In genomic region chr9:129783516-129784361, GRCh38 we compare ENCODE assay signal across 1 cellular context.
A peak's percentile ranks its signal among the peaks of the same experiment; 100 is the strongest.
TF ChIP-seq lines count a peak whose summit lies in the region.

No MANE protein-coding gene starts in this region.

TF ChIP-seq in K562, 482 proteins besides CTCF, POLR2A, EP300 and RAD21 (continued from another document):
- TF ChIP-seq, protein P1, sequence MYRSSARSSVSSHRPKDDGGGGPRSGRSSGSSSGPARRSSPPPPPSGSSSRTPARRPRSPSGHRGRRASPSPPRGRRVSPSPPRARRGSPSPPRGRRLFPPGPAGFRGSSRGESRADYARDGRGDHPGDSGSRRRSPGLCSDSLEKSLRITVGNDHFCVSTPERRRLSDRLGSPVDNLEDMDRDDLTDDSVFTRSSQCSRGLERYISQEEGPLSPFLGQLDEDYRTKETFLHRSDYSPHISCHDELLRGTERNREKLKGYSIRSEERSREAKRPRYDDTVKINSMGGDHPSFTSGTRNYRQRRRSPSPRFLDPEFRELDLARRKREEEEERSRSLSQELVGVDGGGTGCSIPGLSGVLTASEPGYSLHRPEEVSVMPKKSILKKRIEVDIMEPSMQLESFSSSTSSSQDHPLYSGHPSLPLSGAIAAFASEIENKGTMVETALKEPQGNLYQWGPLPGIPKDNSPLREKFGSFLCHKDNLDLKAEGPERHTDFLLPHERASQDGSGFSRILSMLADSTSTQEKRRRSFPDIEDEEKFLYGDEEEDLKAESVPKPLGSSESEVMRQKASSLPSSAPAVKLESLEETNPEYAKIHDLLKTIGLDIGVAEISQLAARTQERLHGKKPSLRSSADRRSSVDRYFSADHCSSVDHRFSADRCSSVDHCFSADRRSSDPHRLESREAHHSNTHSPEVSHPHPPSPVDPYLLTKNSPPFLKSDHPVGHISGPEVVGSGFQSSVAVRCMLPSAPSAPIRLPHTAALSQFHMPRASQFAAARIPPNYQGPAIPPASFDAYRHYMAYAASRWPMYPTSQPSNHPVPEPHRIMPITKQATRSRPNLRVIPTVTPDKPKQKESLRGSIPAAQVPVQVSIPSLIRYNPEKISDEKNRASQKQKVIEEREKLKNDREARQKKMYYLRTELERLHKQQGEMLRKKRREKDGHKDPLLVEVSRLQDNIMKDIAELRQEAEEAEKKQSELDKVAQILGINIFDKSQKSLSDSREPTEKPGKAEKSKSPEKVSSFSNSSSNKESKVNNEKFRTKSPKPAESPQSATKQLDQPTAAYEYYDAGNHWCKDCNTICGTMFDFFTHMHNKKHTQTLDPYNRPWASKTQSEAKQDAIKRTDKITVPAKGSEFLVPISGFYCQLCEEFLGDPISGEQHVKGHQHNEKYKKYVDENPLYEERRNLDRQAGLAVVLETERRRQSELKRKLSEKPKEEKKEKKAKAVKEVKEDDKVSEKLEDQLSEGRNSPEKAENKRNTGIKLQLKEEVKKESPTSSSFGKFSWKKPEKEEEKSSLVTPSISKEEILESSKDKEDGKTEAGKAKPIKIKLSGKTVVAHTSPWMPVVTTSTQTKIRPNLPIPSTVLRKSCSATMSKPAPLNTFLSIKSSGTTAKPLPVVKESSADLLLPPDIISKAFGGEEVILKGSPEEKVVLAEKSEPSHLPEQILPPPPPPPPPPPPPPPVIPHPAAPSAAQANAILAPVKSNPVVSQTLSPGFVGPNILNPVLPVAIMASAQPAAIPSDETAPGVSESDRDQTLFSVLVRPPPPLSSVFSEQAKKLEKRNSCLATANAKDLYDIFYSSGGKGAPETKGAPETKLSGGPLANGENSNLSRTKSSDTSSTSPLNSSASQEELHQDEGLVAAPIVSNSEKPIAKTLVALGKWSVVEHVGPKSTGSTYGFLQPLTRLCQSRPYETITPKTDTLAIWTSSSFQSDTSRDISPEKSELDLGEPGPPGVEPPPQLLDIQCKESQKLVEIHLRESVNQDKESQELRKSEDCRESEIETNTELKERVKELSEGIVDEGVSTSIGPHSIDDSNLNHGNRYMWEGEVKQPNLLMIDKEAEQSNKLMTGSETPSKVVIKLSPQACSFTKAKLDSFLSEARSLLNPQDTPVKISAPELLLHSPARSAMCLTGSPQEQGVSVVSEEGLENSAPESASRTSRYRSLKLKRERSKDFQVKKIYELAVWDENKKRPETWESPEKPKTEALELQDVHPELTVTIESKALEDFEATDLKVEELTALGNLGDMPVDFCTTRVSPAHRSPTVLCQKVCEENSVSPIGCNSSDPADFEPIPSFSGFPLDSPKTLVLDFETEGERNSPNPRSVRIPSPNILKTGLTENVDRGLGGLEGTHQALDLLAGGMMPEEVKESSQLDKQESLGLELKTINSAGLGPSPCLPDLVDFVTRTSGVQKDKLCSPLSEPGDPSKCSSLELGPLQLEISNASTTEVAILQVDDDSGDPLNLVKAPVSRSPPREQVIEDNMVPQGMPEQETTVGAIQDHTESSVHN (IDR thresholded peaks at IDR 0.05; ENCODE audit: borderline replicate concordance in 1 of 2, low read depth in 1 of 2): no peak
- TF ChIP-seq IRF9 (tag; IDR thresholded peaks at IDR 0.05) (no peak), ETV5 (CRISPR knock-in tag; IDR thresholded peaks at IDR 0.05; ENCODE audit: low read depth) (no peak; the same call in 1 of the 2 replicates), MTA3 (IDR thresholded peaks at IDR 0.05; ENCODE audit: borderline replicate concordance) (no peak), EGR1 (conservative IDR thresholded peaks at IDR 0.05) (no peak), HBP1 (CRISPR knock-in tag; IDR thresholded peaks at IDR 0.05) (no peak), THRAP3 (IDR thresholded peaks at IDR 0.05; ENCODE audit: borderline replicate concordance) (0 out of 2 replicates have a peak, but pooled peaks have one; percentile 8), ZNF431 (CRISPR knock-in tag; IDR thresholded peaks at IDR 0.05) (0 out of 2 replicates have a peak, but pooled peaks have one; percentile 48), SMAD4 (CRISPR knock-in tag; conservative IDR thresholded peaks at IDR 0.05) (no peak), NBN (IDR thresholded peaks at IDR 0.05; ENCODE audit: low read depth) (peak; percentile 40; the same call in 1 of the 2 replicates), MAX (CRISPR knock-in tag; IDR thresholded peaks at IDR 0.05) (no peak), TRIM28 (IDR thresholded peaks at IDR 0.05) (0 out of 2 replicates have a peak, but pooled peaks have one; percentile 49), HSF4 (CRISPR knock-in tag; IDR thresholded peaks at IDR 0.05; ENCODE audit: borderline replicate concordance) (no peak), BCOR (IDR thresholded peaks at IDR 0.05) (peak; percentile 90), E2F3 (CRISPR knock-in tag; IDR thresholded peaks at IDR 0.05) (no peak), ZBTB8A (IDR thresholded peaks at IDR 0.05; ENCODE audit: partially characterized antibody) (no peak), ATF7 (IDR thresholded peaks at IDR 0.05) (peak; percentile 54; the same call in 1 of the 2 replicates), MCM5 (IDR thresholded peaks at IDR 0.05; ENCODE audit: low read depth) (no peak), ZNF551 (CRISPR knock-in tag; IDR thresholded peaks at IDR 0.05) (no peak), BRCA1 (IDR thresholded peaks at IDR 0.05) (no peak), BRCA1 (CRISPR knock-in tag; IDR thresholded peaks at IDR 0.05) (no peak), MAZ (CRISPR knock-in tag; conservative IDR thresholded peaks at IDR 0.05 in 1 of 2, IDR thresholded peaks at IDR 0.05 in 1 of 2) (peak in 1 of 2 experiments; percentile 87; a peak in 2 of 4 replicates), NR4A1 (CRISPR knock-in tag; IDR thresholded peaks at IDR 0.05) (no peak), NR4A1 (tag; IDR thresholded peaks at IDR 0.05) (no peak), HMG20A (CRISPR knock-in tag; conservative IDR thresholded peaks at IDR 0.05) (no peak), ZNF174 (CRISPR knock-in tag; IDR thresholded peaks at IDR 0.05) (no peak), RB1 (IDR thresholded peaks at IDR 0.05; ENCODE audit: low read depth) (peak; percentile 85), ZNF224 (CRISPR knock-in tag; IDR thresholded peaks at IDR 0.05) (no peak)
- TF ChIP-seq, protein P2, sequence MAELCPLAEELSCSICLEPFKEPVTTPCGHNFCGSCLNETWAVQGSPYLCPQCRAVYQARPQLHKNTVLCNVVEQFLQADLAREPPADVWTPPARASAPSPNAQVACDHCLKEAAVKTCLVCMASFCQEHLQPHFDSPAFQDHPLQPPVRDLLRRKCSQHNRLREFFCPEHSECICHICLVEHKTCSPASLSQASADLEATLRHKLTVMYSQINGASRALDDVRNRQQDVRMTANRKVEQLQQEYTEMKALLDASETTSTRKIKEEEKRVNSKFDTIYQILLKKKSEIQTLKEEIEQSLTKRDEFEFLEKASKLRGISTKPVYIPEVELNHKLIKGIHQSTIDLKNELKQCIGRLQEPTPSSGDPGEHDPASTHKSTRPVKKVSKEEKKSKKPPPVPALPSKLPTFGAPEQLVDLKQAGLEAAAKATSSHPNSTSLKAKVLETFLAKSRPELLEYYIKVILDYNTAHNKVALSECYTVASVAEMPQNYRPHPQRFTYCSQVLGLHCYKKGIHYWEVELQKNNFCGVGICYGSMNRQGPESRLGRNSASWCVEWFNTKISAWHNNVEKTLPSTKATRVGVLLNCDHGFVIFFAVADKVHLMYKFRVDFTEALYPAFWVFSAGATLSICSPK (IDR thresholded peaks at IDR 0.05; ENCODE audit: borderline replicate concordance): no peak
- TF ChIP-seq, protein P3, sequence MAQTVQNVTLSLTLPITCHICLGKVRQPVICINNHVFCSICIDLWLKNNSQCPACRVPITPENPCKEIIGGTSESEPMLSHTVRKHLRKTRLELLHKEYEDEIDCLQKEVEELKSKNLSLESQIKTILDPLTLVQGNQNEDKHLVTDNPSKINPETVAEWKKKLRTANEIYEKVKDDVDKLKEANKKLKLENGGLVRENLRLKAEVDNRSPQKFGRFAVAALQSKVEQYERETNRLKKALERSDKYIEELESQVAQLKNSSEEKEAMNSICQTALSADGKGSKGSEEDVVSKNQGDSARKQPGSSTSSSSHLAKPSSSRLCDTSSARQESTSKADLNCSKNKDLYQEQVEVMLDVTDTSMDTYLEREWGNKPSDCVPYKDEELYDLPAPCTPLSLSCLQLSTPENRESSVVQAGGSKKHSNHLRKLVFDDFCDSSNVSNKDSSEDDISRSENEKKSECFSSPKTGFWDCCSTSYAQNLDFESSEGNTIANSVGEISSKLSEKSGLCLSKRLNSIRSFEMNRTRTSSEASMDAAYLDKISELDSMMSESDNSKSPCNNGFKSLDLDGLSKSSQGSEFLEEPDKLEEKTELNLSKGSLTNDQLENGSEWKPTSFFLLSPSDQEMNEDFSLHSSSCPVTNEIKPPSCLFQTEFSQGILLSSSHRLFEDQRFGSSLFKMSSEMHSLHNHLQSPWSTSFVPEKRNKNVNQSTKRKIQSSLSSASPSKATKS (CRISPR knock-in tag; IDR thresholded peaks at IDR 0.05): no peak
- TF ChIP-seq, protein P4, sequence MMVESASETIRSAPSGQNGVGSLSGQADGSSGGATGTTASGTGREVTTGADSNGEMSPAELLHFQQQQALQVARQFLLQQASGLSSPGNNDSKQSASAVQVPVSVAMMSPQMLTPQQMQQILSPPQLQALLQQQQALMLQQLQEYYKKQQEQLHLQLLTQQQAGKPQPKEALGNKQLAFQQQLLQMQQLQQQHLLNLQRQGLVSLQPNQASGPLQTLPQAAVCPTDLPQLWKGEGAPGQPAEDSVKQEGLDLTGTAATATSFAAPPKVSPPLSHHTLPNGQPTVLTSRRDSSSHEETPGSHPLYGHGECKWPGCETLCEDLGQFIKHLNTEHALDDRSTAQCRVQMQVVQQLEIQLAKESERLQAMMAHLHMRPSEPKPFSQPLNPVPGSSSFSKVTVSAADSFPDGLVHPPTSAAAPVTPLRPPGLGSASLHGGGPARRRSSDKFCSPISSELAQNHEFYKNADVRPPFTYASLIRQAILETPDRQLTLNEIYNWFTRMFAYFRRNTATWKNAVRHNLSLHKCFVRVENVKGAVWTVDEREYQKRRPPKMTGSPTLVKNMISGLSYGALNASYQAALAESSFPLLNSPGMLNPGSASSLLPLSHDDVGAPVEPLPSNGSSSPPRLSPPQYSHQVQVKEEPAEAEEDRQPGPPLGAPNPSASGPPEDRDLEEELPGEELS (CRISPR knock-in tag; IDR thresholded peaks at IDR 0.05; ENCODE audit: borderline replicate concordance): no peak
- TF ChIP-seq, protein P5, sequence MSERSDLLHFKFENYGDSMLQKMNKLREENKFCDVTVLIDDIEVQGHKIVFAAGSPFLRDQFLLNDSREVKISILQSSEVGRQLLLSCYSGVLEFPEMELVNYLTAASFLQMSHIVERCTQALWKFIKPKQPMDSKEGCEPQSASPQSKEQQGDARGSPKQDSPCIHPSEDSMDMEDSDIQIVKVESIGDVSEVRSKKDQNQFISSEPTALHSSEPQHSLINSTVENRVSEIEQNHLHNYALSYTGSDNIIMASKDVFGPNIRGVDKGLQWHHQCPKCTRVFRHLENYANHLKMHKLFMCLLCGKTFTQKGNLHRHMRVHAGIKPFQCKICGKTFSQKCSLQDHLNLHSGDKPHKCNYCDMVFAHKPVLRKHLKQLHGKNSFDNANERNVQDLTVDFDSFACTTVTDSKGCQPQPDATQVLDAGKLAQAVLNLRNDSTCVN (CRISPR knock-in tag; IDR thresholded peaks at IDR 0.05): no peak
- TF ChIP-seq, protein P6, sequence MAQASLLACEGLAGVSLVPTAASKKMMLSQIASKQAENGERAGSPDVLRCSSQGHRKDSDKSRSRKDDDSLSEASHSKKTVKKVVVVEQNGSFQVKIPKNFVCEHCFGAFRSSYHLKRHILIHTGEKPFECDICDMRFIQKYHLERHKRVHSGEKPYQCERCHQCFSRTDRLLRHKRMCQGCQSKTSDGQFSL (CRISPR knock-in tag; IDR thresholded peaks at IDR 0.05): no peak
- TF ChIP-seq, protein P6 (tag; IDR thresholded peaks at IDR 0.05): no peak
- TF ChIP-seq, protein P7, sequence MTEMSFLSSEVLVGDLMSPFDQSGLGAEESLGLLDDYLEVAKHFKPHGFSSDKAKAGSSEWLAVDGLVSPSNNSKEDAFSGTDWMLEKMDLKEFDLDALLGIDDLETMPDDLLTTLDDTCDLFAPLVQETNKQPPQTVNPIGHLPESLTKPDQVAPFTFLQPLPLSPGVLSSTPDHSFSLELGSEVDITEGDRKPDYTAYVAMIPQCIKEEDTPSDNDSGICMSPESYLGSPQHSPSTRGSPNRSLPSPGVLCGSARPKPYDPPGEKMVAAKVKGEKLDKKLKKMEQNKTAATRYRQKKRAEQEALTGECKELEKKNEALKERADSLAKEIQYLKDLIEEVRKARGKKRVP (CRISPR knock-in tag; IDR thresholded peaks at IDR 0.05): no peak
